Comparison of ENCODE assay signal across 8 cellular contexts in the genomic region with DNA sequence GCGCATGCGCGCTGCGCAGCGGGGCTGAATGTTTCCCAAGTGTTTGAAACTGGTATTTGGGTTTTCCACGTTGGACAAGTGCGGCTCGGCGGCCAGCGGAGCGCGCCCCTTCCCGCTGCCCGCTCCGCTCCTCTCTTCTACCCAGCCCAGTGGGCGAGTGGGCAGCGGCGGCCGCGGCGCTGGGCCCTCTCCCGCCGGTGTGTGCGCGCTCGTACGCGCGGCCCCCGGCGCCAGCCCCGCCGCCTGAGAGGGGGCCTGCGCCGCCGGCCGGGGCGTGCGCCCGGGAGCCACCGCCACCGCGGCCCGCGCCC. TPM values are rescaled to one million over a fixed set of nuclear protein-coding genes. Genes with fewer than 3 reads are reported as not detected.
DNase-seq lines count a peak whose midpoint lies in the region; ATAC-seq lines count a peak whose summit lies in the region.

A gene with protein sequence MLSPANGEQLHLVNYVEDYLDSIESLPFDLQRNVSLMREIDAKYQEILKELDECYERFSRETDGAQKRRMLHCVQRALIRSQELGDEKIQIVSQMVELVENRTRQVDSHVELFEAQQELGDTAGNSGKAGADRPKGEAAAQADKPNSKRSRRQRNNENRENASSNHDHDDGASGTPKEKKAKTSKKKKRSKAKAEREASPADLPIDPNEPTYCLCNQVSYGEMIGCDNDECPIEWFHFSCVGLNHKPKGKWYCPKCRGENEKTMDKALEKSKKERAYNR (plus strand): TSS at position 59 of the 311 bp plus-strand sequence. CDS start 450 bp downstream, outside the sequence.

- peak within 1 kb of the TSS; percentile 97 for H3K27ac ChIP-seq in BLaER1
- H3K27ac ChIP-seq in Karpas-422 (ENCODE audit: low read length) = peak within 1 kb of the TSS; percentile 99

- ATAC-seq in natural killer cell treated with Interleukin-12 subunit alpha and Interleukin-12 subunit beta and Interleukin-15 and Interleukin-18, amount 100 ng/mL, for 72 hours = no peak

- peaks cover 40% of the 10 kb centered on the region for H3K79me2 ChIP-seq in Karpas-422 (ENCODE audit: low read length)

- H3K9me3 ChIP-seq in BLaER1 = no peaks in the 10 kb centered on the region
- no peaks in the 10 kb centered on the region for H3K9me3 ChIP-seq in Karpas-422 (ENCODE audit: low read length)

- peak within 1 kb of the TSS; percentile 94 for H3K9ac ChIP-seq in BLaER1
- peak within 1 kb of the TSS; percentile 91 for H3K9ac ChIP-seq in Karpas-422 (ENCODE audit: low read length)

- no peaks in the 10 kb centered on the region for H3K36me3 Mint-ChIP-seq in natural killer cell treated with Interleukin-12 subunit alpha and Interleukin-12 subunit beta and Interleukin-15 and Interleukin-18, amount 100 ng/mL, for 72 hours

- H4K20me1 ChIP-seq in BLaER1 (peaks cover 35% of the 10 kb centered on the region), Karpas-422 (ENCODE audit: insufficient read depth, low read depth, low read length) (peaks cover 25% of the 10 kb centered on the region)

- no peaks in the 10 kb centered on the region for H3K27me3 ChIP-seq in BLaER1
- no peaks in the 10 kb centered on the region for H3K27me3 ChIP-seq in Karpas-422 (ENCODE audit: low read length)

- H3K4me3 Mint-ChIP-seq in natural killer cell treated with Interleukin-12 subunit alpha and Interleukin-12 subunit beta and Interleukin-15 and Interleukin-18, amount 100 ng/mL, for 72 hours = peak within 1 kb of the TSS; percentile 98

- no peaks in the 10 kb centered on the region for H3K9me2 ChIP-seq in Karpas-422 (replicated peaks; ENCODE audit: insufficient read depth, low read length)

- H3K27me3 Mint-ChIP-seq in natural killer cell treated with Interleukin-12 subunit alpha and Interleukin-12 subunit beta and Interleukin-15 and Interleukin-18, amount 100 ng/mL, for 72 hours = no peaks in the 10 kb centered on the region

- DNase-seq in Karpas-422 (no peak), dermis microvascular lymphatic vessel endothelial cell (ENCODE audit: low read depth in 2 of 2) (no peak), foreskin melanocyte (no peak), midbrain (lab: John Stamatoyannopoulos, UW) (no peak), pons (ENCODE audit: low spot score) (no peak)
- DNase-seq in natural killer cell treated with Interleukin-12 subunit alpha and Interleukin-12 subunit beta and Interleukin-15 and Interleukin-18, amount 100 ng/mL, for 72 hours (ENCODE audit: low spot score) = no peak
- no peak for DNase-seq in NK-92 treated with Interleukin-12 subunit alpha and Interleukin-12 subunit beta, amount 100 ng/mL, for 24 hours (lab: John Stamatoyannopoulos, UW)

- H2AFZ ChIP-seq in Karpas-422 (ENCODE audit: low read length) = peak within 1 kb of the TSS; percentile 95; the same call in 1 of the 2 replicates

- no peaks in the 10 kb centered on the region; the same call in 1 of the 2 replicates for H3K36me3 ChIP-seq in BLaER1
- no peaks in the 10 kb centered on the region for H3K36me3 ChIP-seq in Karpas-422 (ENCODE audit: insufficient read depth, low read length)

- peak within 1 kb of the TSS; percentile 91 for H3K4me2 ChIP-seq in BLaER1
- H3K4me2 ChIP-seq in Karpas-422 (ENCODE audit: low read depth, low read length, poor library complexity, severe bottlenecking) = peak within 1 kb of the TSS; percentile 97

- no peaks in the 10 kb centered on the region for H3K9me3 Mint-ChIP-seq in natural killer cell treated with Interleukin-12 subunit alpha and Interleukin-12 subunit beta and Interleukin-15 and Interleukin-18, amount 100 ng/mL, for 72 hours

- H3K4me1 ChIP-seq in BLaER1 = peaks cover 41% of the 10 kb centered on the region
- H3K4me1 ChIP-seq in Karpas-422 (ENCODE audit: low read length) = peaks cover 27% of the 10 kb centered on the region

- H3K4me1 Mint-ChIP-seq in natural killer cell treated with Interleukin-12 subunit alpha and Interleukin-12 subunit beta and Interleukin-15 and Interleukin-18, amount 100 ng/mL, for 72 hours (ENCODE audit: low read depth in 2 of 2) = peaks cover 23 to 27% of the 10 kb centered on the region in 2 donors

- peak within 1 kb of the TSS; percentile 99 for H3K4me3 ChIP-seq in BLaER1
- H3K4me3 ChIP-seq in Karpas-422 (ENCODE audit: low read length) = peak within 1 kb of the TSS; percentile 97

- peak within 1 kb of the TSS; percentile 90 to 97 for H3K27ac Mint-ChIP-seq in natural killer cell treated with Interleukin-12 subunit alpha and Interleukin-12 subunit beta and Interleukin-15 and Interleukin-18, amount 100 ng/mL, for 72 hours

RNA-seq across cellular contexts. Expression of the gene that starts here (rescaled TPM):
- total RNA-seq in Karpas-422 (2014; rRNA removed; shearing (Covaris generic); ENCODE audit: low replicate concordance) = 6.3 and 19.9 TPM in 2 replicates
- total RNA-seq in dermis microvascular lymphatic vessel endothelial cell = 12.5 and 16.6 TPM in 2 replicates
- total RNA-seq in natural killer cell treated with Interleukin-12 subunit alpha and Interleukin-12 subunit beta and Interleukin-15 and Interleukin-18, amount 100 ng/mL, for 72 hours = 10 to 100 TPM; 11.1 to 15.7 TPM
